10 cellular contexts compared by ENCODE assay signal in the genomic region with DNA sequence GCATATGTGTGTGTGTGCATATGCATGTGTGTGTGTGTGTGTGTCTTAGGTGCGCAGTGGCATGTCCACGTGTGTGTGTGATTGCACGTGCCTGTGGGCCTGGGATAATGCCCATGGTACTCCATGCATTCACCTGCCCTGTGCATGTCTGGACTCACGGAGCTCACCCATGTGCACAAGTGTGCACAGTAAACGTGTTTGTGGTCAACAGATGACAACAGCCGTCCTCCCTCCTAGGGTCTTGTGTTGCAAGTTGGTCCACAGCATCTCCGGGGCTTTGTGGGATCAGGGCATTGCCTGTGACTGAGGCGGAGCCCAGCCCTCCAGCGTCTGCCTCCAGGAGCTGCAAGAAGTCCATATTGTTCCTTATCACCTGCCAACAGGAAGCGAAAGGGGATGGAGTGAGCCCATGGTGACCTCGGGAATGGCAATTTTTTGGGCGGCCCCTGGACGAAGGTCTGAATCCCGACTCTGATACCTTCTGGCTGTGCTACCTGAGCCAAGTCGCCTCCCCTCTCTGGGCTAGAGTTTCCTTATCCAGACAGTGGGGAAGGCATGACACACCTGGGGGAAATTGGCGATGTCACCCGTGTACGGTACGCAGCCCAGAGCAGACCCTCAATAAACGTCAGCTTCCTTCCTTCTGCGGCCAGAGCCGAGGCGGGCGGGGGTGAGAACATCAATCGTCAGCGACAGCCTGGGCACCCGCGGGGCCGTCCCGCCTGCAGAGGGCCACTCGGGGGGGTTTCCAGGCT. TPM values are rescaled to one million over a fixed set of nuclear protein-coding genes. Genes with fewer than 3 reads are reported as not detected.
DNase-seq lines count a peak whose midpoint lies in the region; ATAC-seq and TF ChIP-seq lines count a peak whose summit lies in the region.
"Had no signal": no experiment of that assay in that cellular context is flagged by ENCODE, and none has a peak within 500 bp of the region (broad histone marks: within the 10 kb centered on the region; RNA-seq: fewer than 3 reads in every experiment).

No MANE protein-coding gene starts in this region.

- peak; percentile 60 for ATAC-seq in CD8-positive, alpha-beta T cell
- ATAC-seq in HG02678 (IDR thresholded peaks at IDR 0.05; ENCODE audit: unreplicated experiment) (peak; percentile 54), left lobe of liver (peak; percentile 15)
- peak; percentile 83 for ATAC-seq in stimulated activated naive CD8-positive, alpha-beta T cell treated with anti-CD3 and anti-CD28 coated beads, Interleukin-15, amount 100 ng/mL, for 72 hours

- CTCF ChIA-PET in CD8-positive, alpha-beta T cell (lab: Charles Lee), result interaction anchor here (0.6 to 5.9 kb wide), 8 partner anchors 11 to 280 kb away, joined by 3 to 33 read pairs (median 6); no protein-coding TSS in a partner anchor

- POLR2A ChIA-PET in CD8-positive, alpha-beta T cell (lab: Charles Lee), result interaction anchor here (0.9 to 7.3 kb wide), 7 partner anchors 14 to 250 kb away, joined by 4 to 76 read pairs (median 7); a partner anchor contains a TSS

- peaks cover 86% of the 10 kb centered on the region for H3K4me1 Mint-ChIP-seq in CD8-positive, alpha-beta T cell (ENCODE audit: low read depth)
- H3K4me1 Mint-ChIP-seq in stimulated activated naive CD8-positive, alpha-beta T cell treated with anti-CD3 and anti-CD28 coated beads, Interleukin-15, amount 100 ng/mL, for 72 hours, result peaks cover 97% of the 10 kb centered on the region

- TF ChIP-seq CTCF in CD8-positive, alpha-beta T cell (IDR thresholded peaks at IDR 0.05), result no peak

- H3K27me3 Mint-ChIP-seq in CD8-positive, alpha-beta T cell (ENCODE audit: low read depth), result no peaks in the 10 kb centered on the region
- no peaks in the 10 kb centered on the region for H3K27me3 Mint-ChIP-seq in stimulated activated naive CD8-positive, alpha-beta T cell treated with anti-CD3 and anti-CD28 coated beads, Interleukin-15, amount 100 ng/mL, for 72 hours

- intact Hi-C loops in CD8-positive, alpha-beta T cell (cut with DNase I, micrococcal nuclease), result loop anchor here (1.0 kb wide), 5 partner anchors 14 to 280 kb away; a partner anchor contains a TSS

- H3K27ac Mint-ChIP-seq in CD8-positive, alpha-beta T cell, result peak overlapping the region; percentile 99
- peak overlapping the region; percentile 85 to 94 for H3K27ac Mint-ChIP-seq in stimulated activated naive CD8-positive, alpha-beta T cell treated with anti-CD3 and anti-CD28 coated beads, Interleukin-15, amount 100 ng/mL, for 72 hours

- H3K4me1 ChIP-seq in CD8-positive, alpha-beta T cell (ENCODE audit: insufficient read depth, low read length), result peaks cover 68% of the 10 kb centered on the region

- peak; percentile 63 to 95 (median 79) for DNase-seq in CD8-positive, alpha-beta T cell
- peak; percentile 78 for DNase-seq in activated CD4-positive, alpha-beta T cell treated with anti-CD3 and anti-CD28 coated beads, Interleukin-2, amount 50 U/mL, for 1 hour
- DNase-seq in left lobe of liver (ENCODE audit: low spot score), result no peak
- peak; percentile 88 to 95 for DNase-seq in stimulated activated naive CD8-positive, alpha-beta T cell treated with anti-CD3 and anti-CD28 coated beads, Interleukin-15, amount 100 ng/mL, for 72 hours
- DNase-seq in NCI-H1105 (lab: John Stamatoyannopoulos, UW), result no peak
- DNase-seq in NCI-H82 treated with DMSO at 0.1 percent for 48 hours (lab: John Stamatoyannopoulos, UW; ENCODE audit: unreplicated experiment), result no peak
- DNase-seq in GM03348 (ENCODE audit: low spot score), result no peak

- peaks cover 49% of the 10 kb centered on the region for H3K36me3 Mint-ChIP-seq in CD8-positive, alpha-beta T cell

- H3K4me3 ChIP-seq in CD8-positive, alpha-beta T cell (ENCODE audit: low read depth, low read length), result peak overlapping the region; percentile 17
- H3K4me3 ChIP-seq: lung, SK-N-MC had no signal

- H3K9me3 ChIP-seq in CD8-positive, alpha-beta T cell (ENCODE audit: low read length), result no peaks in the 10 kb centered on the region

- H3K36me3 ChIP-seq in CD8-positive, alpha-beta T cell (ENCODE audit: insufficient read depth, low read length), result peaks cover 21% of the 10 kb centered on the region

- peak overlapping the region; percentile 60 for H3K27ac ChIP-seq in CD8-positive, alpha-beta T cell (ENCODE audit: low read depth, low read length)
- H3K27ac ChIP-seq: SK-N-MC had no signal

- no peaks in the 10 kb centered on the region for H3K9me3 Mint-ChIP-seq in CD8-positive, alpha-beta T cell
- H3K9me3 Mint-ChIP-seq in stimulated activated naive CD8-positive, alpha-beta T cell treated with anti-CD3 and anti-CD28 coated beads, Interleukin-15, amount 100 ng/mL, for 72 hours, result peaks cover 0 to 16% of the 10 kb centered on the region in 2 donors

- peak overlapping the region; percentile 70 for H3K4me3 Mint-ChIP-seq in CD8-positive, alpha-beta T cell
- peak overlapping the region; percentile 64 to 66 for H3K4me3 Mint-ChIP-seq in stimulated activated naive CD8-positive, alpha-beta T cell treated with anti-CD3 and anti-CD28 coated beads, Interleukin-15, amount 100 ng/mL, for 72 hours

- H3K27me3 ChIP-seq in CD8-positive, alpha-beta T cell (ENCODE audit: insufficient read depth, low read length), result no peaks in the 10 kb centered on the region

RNA-seq across cellular contexts. Expression of a gene that starts 47.6 kb away (rescaled TPM):
- total RNA-seq in CD8-positive, alpha-beta T cell, result 100 to 1,000 TPM; 113 to 121 TPM
- total RNA-seq in left lobe of liver, result 0.33 TPM

Comparison
In these comparisons a context has a peak if more than half of its experiments do, and no peak if none do; other contexts are left out.
1. ATAC-seq: peak in every context shown above with its lines; median percentile 83 in stimulated activated naive CD8-positive, alpha-beta T cell treated with anti-CD3 and anti-CD28 coated beads, Interleukin-15, amount 100 ng/mL, for 72 hours; 60 in CD8-positive, alpha-beta T cell; 54 in HG02678; 15 in left lobe of liver.
2. DNase-seq: peak in CD8-positive, alpha-beta T cell (7 of 7), activated CD4-positive, alpha-beta T cell treated with anti-CD3 and anti-CD28 coated beads, Interleukin-2, amount 50 U/mL, for 1 hour (single experiment) and stimulated activated naive CD8-positive, alpha-beta T cell treated with anti-CD3 and anti-CD28 coated beads, Interleukin-15, amount 100 ng/mL, for 72 hours (2 of 2); none in left lobe of liver (single experiment), NCI-H1105 (single experiment), NCI-H82 treated with DMSO at 0.1 percent for 48 hours (single experiment) and GM03348 (single experiment).
3. RNA of a gene that starts 47.6 kb away (total RNA-seq): 113 to 121 TPM in CD8-positive, alpha-beta T cell; 0.33 TPM in left lobe of liver (single experiment); every median in the first group is over 10 times any median in the second.